ENCODE assay signal across 7 cellular contexts in genomic region chr7:159197066-159197975, GRCh38. TPM values are rescaled to one million over a fixed set of nuclear protein-coding genes. Genes with fewer than 3 reads are reported as not detected.
DNase-seq lines count a peak whose midpoint lies in the region; ATAC-seq, FAIRE-seq and TF ChIP-seq lines count a peak whose summit lies in the region.

No MANE protein-coding gene starts in this region.

- FAIRE-seq in kidney (lab: Jason Lieb, UNC), result no peak

- WGBS in aorta, 2 donors, result 62 to 64% methylated on average over 20 of the region's 20 CpGs

- no peak for TF ChIP-seq CTCF in kidney (IDR thresholded peaks at IDR 0.05; ENCODE audit: borderline replicate concordance, extremely low read depth, insufficient read depth)

- H3K27me3 ChIP-seq in aorta (ENCODE audit: control insufficient read depth in 1 of 2, insufficient read depth in 2 of 2, low read length in 1 of 2), result no peaks in the 10 kb centered on the region

- H3K36me3 ChIP-seq in aorta (ENCODE audit: control insufficient read depth in 1 of 2, insufficient read depth in 2 of 2, low read length in 1 of 2) (no peaks in the 10 kb centered on the region), kidney (ENCODE audit: control insufficient read depth in 1 of 2, insufficient read depth in 2 of 2, low read length in 2 of 2) (no peaks in the 10 kb centered on the region)

- H3K4me1 ChIP-seq in aorta (ENCODE audit: control insufficient read depth in 1 of 2, insufficient read depth in 2 of 2, low read length in 2 of 2) (no peaks in the 10 kb centered on the region), kidney (ENCODE audit: control insufficient read depth in 1 of 2, insufficient read depth in 1 of 2, low read depth in 1 of 2, low read length in 2 of 2) (peaks cover 0 to 9% of the 10 kb centered on the region in 2 donors)

- no peak overlapping the region for H3K9ac ChIP-seq in kidney (ENCODE audit: low read length in 2 of 2)

- peak; percentile 12 to 21 for DNase-seq in activated CD4-positive, alpha-beta T cell treated with anti-CD3 and anti-CD28 coated beads for 4 hours
- DNase-seq in left kidney (ENCODE audit: low read depth, low spot score), result peak; percentile 65
- DNase-seq in DMS114 treated with DMSO at 0.1 percent for 48 hours (lab: John Stamatoyannopoulos, UW; ENCODE audit: unreplicated experiment), result no peak
- DNase-seq in aorta, result no peak
- DNase-seq in kidney, result no peak

- no peak overlapping the region for H3K27ac ChIP-seq in aorta (ENCODE audit: low read depth in 1 of 2, low read length in 2 of 2)
- H3K27ac ChIP-seq in kidney (ENCODE audit: low read depth in 2 of 2, low read length in 2 of 2), result peak overlapping the region in 1 of 2 donors; percentile 17

- ATAC-seq in GM19372 (IDR thresholded peaks at IDR 0.05; ENCODE audit: low read depth, unreplicated experiment) (peak; percentile 66), HG03354 (IDR thresholded peaks at IDR 0.05; ENCODE audit: poor library complexity, severe bottlenecking, unreplicated experiment) (peak; percentile 62), aorta (ENCODE audit: low FRiP score) (no peak)

- no peak overlapping the region for H3K4me3 ChIP-seq in aorta (ENCODE audit: low read length in 2 of 2)
- H3K4me3 ChIP-seq in kidney (ENCODE audit: low read length in 2 of 2), result no peak overlapping the region

- H3K9me3 ChIP-seq in aorta (ENCODE audit: control insufficient read depth, low read length) (no peaks in the 10 kb centered on the region), kidney (ENCODE audit: control insufficient read depth in 1 of 2, low read length in 2 of 2) (no peaks in the 10 kb centered on the region)

- intact Hi-C loops in aorta (cut with DNase I) (no loop called here), kidney (cut with DNase I) (no loop called here)

RNA-seq across cellular contexts. Expression of gene VIPR2, which starts 52.7 kb away (rescaled TPM):
- 10 to 100 TPM; 10.4 to 12.6 TPM for total RNA-seq in aorta
- polyA plus RNA-seq in aorta, result 10 to 100 TPM in 1 of 2 donors, 1 to 10 TPM in 1; 3.3 to 14.1 TPM
- 0.91 TPM for total RNA-seq in kidney
- 1.3 TPM for polyA plus RNA-seq in kidney (ENCODE audit: insufficient read depth, low read depth, low replicate concordance)

Comparison
In these comparisons a context has a peak if more than half of its experiments do, and no peak if none do; other contexts are left out.
1. DNase-seq: peak in activated CD4-positive, alpha-beta T cell treated with anti-CD3 and anti-CD28 coated beads for 4 hours (2 of 2) and left kidney (single experiment); none in DMS114 treated with DMSO at 0.1 percent for 48 hours (single experiment), aorta (0 of 2) and kidney (single experiment).